1 cellular context compared by ENCODE assay signal in the genomic region with DNA sequence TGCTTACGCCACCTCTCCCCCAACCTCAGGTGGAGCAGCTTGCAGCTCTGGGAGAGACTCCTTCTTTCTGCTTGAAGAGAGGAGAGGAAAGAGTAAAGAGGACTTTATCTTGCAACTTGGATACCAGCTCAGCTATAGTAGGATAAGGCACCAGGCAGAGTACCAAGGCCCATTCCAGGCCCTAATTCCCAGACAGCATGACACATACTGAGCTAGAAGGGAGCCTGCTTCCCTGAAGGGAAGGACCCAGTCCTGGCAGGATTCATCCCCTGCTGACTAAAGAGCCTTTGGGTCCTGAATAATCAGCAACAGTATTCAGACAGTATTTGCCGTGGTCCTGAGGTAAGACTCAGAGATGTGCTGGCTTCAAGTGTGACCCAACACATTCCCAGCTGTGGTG.
TF ChIP-seq lines count a peak whose summit lies in the region.

No MANE protein-coding gene starts in this region.

TF ChIP-seq in GM23338, 12 proteins besides CTCF, POLR2A, EP300 and RAD21 (continued from another document):
- TF ChIP-seq, protein P1, sequence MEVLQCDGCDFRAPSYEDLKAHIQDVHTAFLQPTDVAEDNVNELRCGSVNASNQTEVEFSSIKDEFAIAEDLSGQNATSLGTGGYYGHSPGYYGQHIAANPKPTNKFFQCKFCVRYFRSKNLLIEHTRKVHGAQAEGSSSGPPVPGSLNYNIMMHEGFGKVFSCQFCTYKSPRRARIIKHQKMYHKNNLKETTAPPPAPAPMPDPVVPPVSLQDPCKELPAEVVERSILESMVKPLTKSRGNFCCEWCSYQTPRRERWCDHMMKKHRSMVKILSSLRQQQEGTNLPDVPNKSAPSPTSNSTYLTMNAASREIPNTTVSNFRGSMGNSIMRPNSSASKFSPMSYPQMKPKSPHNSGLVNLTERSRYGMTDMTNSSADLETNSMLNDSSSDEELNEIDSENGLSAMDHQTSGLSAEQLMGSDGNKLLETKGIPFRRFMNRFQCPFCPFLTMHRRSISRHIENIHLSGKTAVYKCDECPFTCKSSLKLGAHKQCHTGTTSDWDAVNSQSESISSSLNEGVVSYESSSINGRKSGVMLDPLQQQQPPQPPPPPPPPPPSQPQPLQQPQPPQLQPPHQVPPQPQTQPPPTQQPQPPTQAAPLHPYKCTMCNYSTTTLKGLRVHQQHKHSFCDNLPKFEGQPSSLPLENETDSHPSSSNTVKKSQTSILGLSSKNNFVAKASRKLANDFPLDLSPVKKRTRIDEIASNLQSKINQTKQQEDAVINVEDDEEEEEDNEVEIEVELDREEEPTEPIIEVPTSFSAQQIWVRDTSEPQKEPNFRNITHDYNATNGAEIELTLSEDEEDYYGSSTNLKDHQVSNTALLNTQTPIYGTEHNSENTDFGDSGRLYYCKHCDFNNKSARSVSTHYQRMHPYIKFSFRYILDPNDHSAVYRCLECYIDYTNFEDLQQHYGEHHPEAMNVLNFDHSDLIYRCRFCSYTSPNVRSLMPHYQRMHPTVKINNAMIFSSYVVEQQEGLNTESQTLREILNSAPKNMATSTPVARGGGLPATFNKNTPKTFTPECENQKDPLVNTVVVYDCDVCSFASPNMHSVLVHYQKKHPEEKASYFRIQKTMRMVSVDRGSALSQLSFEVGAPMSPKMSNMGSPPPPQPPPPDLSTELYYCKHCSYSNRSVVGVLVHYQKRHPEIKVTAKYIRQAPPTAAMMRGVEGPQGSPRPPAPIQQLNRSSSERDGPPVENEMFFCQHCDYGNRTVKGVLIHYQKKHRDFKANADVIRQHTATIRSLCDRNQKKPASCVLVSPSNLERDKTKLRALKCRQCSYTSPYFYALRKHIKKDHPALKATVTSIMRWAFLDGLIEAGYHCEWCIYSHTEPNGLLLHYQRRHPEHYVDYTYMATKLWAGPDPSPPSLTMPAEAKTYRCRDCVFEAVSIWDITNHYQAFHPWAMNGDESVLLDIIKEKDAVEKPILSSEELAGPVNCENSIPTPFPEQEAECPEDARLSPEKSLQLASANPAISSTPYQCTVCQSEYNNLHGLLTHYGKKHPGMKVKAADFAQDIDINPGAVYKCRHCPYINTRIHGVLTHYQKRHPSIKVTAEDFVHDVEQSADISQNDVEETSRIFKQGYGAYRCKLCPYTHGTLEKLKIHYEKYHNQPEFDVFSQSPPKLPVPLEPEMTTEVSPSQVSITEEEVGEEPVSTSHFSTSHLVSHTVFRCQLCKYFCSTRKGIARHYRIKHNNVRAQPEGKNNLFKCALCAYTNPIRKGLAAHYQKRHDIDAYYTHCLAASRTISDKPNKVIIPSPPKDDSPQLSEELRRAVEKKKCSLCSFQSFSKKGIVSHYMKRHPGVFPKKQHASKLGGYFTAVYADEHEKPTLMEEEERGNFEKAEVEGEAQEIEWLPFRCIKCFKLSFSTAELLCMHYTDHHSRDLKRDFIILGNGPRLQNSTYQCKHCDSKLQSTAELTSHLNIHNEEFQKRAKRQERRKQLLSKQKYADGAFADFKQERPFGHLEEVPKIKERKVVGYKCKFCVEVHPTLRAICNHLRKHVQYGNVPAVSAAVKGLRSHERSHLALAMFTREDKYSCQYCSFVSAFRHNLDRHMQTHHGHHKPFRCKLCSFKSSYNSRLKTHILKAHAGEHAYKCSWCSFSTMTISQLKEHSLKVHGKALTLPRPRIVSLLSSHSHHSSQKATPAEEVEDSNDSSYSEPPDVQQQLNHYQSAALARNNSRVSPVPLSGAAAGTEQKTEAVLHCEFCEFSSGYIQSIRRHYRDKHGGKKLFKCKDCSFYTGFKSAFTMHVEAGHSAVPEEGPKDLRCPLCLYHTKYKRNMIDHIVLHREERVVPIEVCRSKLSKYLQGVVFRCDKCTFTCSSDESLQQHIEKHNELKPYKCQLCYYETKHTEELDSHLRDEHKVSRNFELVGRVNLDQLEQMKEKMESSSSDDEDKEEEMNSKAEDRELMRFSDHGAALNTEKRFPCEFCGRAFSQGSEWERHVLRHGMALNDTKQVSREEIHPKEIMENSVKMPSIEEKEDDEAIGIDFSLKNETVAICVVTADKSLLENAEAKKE (CRISPR knock-in tag; IDR thresholded peaks at IDR 0.05), result no peak
- no peak for TF ChIP-seq POLR2AphosphoS5 (IDR thresholded peaks at IDR 0.05; ENCODE audit: low read depth)
- TF ChIP-seq, protein P2, sequence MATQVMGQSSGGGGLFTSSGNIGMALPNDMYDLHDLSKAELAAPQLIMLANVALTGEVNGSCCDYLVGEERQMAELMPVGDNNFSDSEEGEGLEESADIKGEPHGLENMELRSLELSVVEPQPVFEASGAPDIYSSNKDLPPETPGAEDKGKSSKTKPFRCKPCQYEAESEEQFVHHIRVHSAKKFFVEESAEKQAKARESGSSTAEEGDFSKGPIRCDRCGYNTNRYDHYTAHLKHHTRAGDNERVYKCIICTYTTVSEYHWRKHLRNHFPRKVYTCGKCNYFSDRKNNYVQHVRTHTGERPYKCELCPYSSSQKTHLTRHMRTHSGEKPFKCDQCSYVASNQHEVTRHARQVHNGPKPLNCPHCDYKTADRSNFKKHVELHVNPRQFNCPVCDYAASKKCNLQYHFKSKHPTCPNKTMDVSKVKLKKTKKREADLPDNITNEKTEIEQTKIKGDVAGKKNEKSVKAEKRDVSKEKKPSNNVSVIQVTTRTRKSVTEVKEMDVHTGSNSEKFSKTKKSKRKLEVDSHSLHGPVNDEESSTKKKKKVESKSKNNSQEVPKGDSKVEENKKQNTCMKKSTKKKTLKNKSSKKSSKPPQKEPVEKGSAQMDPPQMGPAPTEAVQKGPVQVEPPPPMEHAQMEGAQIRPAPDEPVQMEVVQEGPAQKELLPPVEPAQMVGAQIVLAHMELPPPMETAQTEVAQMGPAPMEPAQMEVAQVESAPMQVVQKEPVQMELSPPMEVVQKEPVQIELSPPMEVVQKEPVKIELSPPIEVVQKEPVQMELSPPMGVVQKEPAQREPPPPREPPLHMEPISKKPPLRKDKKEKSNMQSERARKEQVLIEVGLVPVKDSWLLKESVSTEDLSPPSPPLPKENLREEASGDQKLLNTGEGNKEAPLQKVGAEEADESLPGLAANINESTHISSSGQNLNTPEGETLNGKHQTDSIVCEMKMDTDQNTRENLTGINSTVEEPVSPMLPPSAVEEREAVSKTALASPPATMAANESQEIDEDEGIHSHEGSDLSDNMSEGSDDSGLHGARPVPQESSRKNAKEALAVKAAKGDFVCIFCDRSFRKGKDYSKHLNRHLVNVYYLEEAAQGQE (IDR thresholded peaks at IDR 0.05; ENCODE audit: unreplicated experiment), result no peak
- no peak for TF ChIP-seq ZNF331 (CRISPR knock-in tag; IDR thresholded peaks at IDR 0.05; ENCODE audit: low read depth)
- TF ChIP-seq JUNB (IDR thresholded peaks at IDR 0.05; ENCODE audit: unreplicated experiment), result no peak
- TF ChIP-seq, protein P3, sequence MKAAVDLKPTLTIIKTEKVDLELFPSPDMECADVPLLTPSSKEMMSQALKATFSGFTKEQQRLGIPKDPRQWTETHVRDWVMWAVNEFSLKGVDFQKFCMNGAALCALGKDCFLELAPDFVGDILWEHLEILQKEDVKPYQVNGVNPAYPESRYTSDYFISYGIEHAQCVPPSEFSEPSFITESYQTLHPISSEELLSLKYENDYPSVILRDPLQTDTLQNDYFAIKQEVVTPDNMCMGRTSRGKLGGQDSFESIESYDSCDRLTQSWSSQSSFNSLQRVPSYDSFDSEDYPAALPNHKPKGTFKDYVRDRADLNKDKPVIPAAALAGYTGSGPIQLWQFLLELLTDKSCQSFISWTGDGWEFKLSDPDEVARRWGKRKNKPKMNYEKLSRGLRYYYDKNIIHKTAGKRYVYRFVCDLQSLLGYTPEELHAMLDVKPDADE (IDR thresholded peaks at IDR 0.05), result no peak
- TF ChIP-seq CREB1 (CRISPR knock-in tag; IDR thresholded peaks at IDR 0.05; ENCODE audit: low read depth), result no peak
- no peak for TF ChIP-seq EZH2 (IDR thresholded peaks at IDR 0.05; ENCODE audit: low read depth, unreplicated experiment)
- no peak for TF ChIP-seq ZNF114 (CRISPR knock-in tag; IDR thresholded peaks at IDR 0.05)
- TF ChIP-seq EZH2phosphoT487 (IDR thresholded peaks at IDR 0.05; ENCODE audit: unreplicated experiment), result no peak
